In genomic region chr6:129748212-129748900, GRCh38 we compare ENCODE assay signal across 1 cellular context.
TF ChIP-seq lines count a peak whose summit lies in the region.

No MANE protein-coding gene starts in this region.

TF ChIP-seq in HCT116, 20 proteins besides CTCF, POLR2A, EP300 and RAD21 (continued from another document):
- no peak; the same call in 1 of the 2 replicates for TF ChIP-seq SRF (IDR thresholded peaks at IDR 0.05; ENCODE audit: low read depth)
- TF ChIP-seq POLR2AphosphoS5 (IDR thresholded peaks at IDR 0.05; ENCODE audit: low read depth, low read length): peak; percentile 70
